In the genomic region with DNA sequence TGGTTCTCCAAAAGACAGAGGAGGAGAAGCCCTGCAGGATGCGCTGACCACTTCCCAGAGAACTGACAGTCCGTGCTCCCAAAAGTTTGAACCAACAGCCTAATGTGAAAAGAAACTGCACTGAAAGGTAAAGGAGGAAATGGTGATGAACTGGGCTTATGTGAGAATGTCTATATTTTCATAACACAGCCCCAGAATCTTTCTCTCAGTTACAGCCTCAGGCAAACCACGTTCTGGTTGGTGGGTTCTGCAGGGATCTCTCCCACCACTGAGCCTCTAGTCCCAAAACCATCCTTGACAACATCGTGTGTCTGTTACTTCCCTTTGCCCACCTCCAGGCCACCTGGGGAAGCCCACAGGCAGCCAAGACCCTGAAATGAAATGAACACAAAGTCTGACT, we compare ENCODE assay signal across 11 cellular contexts. TPM values are rescaled to one million over a fixed set of nuclear protein-coding genes. Genes with fewer than 3 reads are reported as not detected.
A peak's percentile ranks its signal among the peaks of the same experiment; 100 is the strongest.
DNase-seq lines count a peak whose midpoint lies in the region; ATAC-seq and TF ChIP-seq lines count a peak whose summit lies in the region.
"Had no signal": no experiment of that assay in that cellular context is flagged by ENCODE, and none has a peak within 500 bp of the region (broad histone marks: within the 10 kb centered on the region; RNA-seq: fewer than 3 reads in every experiment).

No MANE protein-coding gene starts in this region.

- peak overlapping the region; percentile 47 for H2AK9ac ChIP-seq in IMR-90 (replicated peaks; ENCODE audit: low read depth, low read length, poor library complexity)

- H3K4me1 ChIP-seq in IMR-90 (ENCODE audit: control insufficient read depth, insufficient read depth, low read length) (peaks cover 35% of the 10 kb centered on the region), mesenchymal stem cell (ENCODE audit: control insufficient read depth, insufficient read depth, low read depth, low read length) (peaks cover 27% of the 10 kb centered on the region), colonic mucosa (peaks cover 5% of the 10 kb centered on the region)

- H3K4me3 ChIP-seq in IMR-90 (ENCODE audit: insufficient read depth, low read depth, low read length), result no peak overlapping the region
- no peak overlapping the region for H3K4me3 ChIP-seq in mesenchymal stem cell (ENCODE audit: insufficient read depth in 1 of 2, low read depth in 1 of 2, low read length in 2 of 2)
- no peak overlapping the region for H3K4me3 ChIP-seq in colonic mucosa

- dilution Hi-C loops in IMR-90 (cut with HindIII; ENCODE audit: low sequenced_read_pairs, unreplicated experiment), result no loop called here

- H3K9me3 ChIP-seq in IMR-90 (ENCODE audit: control insufficient read depth, insufficient read depth, low read length), result no peaks in the 10 kb centered on the region
- H3K9me3 ChIP-seq in mesenchymal stem cell (ENCODE audit: control insufficient read depth, low read length), result no peaks in the 10 kb centered on the region
- no peaks in the 10 kb centered on the region for H3K9me3 ChIP-seq in colonic mucosa

- H4K91ac ChIP-seq in IMR-90 (ENCODE audit: insufficient read depth, low read depth, low read length) (no peak overlapping the region), mesenchymal stem cell (ENCODE audit: low read length) (no peak overlapping the region)

- H2AFZ ChIP-seq in IMR-90 (replicated peaks; ENCODE audit: low read length, poor library complexity), result no peak overlapping the region
- no peak overlapping the region for H2AFZ ChIP-seq in mesenchymal stem cell (ENCODE audit: low read depth, low read length)

- peak overlapping the region; percentile 62 for H3K23ac ChIP-seq in IMR-90 (ENCODE audit: low read depth, low read length)
- H3K23ac ChIP-seq in mesenchymal stem cell (ENCODE audit: low read length in 2 of 2), result no peak overlapping the region

- no peak for TF ChIP-seq POLR2A in IMR-90 (IDR thresholded peaks at IDR 0.05; ENCODE audit: low read depth, low read length)

- H3K27ac ChIP-seq in C4-2B (peak overlapping the region; percentile 58), IMR-90 (ENCODE audit: insufficient read depth, low read length) (peak overlapping the region; percentile 39; the same call in 1 of the 2 replicates), mesenchymal stem cell (ENCODE audit: low read length, poor library complexity, severe bottlenecking) (peak overlapping the region; percentile 29), colonic mucosa (no peak overlapping the region)

- H4K20me1 ChIP-seq in IMR-90 (ENCODE audit: insufficient read depth, low read length), result peaks cover 65% of the 10 kb centered on the region

- peak; percentile 43 for ATAC-seq in GM21367 (IDR thresholded peaks at IDR 0.05; ENCODE audit: unreplicated experiment)
- no peak for ATAC-seq in IMR-90 (ENCODE audit: low read depth)
- ATAC-seq: HCT116, natural killer cell had no signal

- peak overlapping the region; percentile 54 for H2BK5ac ChIP-seq in IMR-90 (ENCODE audit: low read depth, low read length, poor library complexity, severe bottlenecking)
- no peak overlapping the region for H2BK5ac ChIP-seq in mesenchymal stem cell (ENCODE audit: low read depth, low read length, poor library complexity, severe bottlenecking)

- H4K5ac ChIP-seq in IMR-90 (ENCODE audit: low read depth, low read length), result no peak overlapping the region

- TSS peak; percentile 96 for BruUV-seq in IMR-90 (replicated peaks; lab: Mats Ljungman, UMichigan)

- H3K4ac ChIP-seq in IMR-90 (ENCODE audit: low read depth, low read length) (no peak overlapping the region), mesenchymal stem cell (ENCODE audit: low read depth in 1 of 2, low read length in 2 of 2) (no peak overlapping the region)

- WGBS in IMR-90 (ENCODE audit: extremely low coverage in 2 of 2, insufficient read length in 1 of 2), 2 experiments, result no CpG with 5 or more reads among the region's 4 CpGs
- 94% methylated on average over 4 of the region's 4 CpGs for WGBS in mesenchymal stem cell

- no peak overlapping the region for H2BK20ac ChIP-seq in IMR-90 (ENCODE audit: low read depth, low read length)

- peaks cover 11% of the 10 kb centered on the region; the same call in 1 of the 2 replicates for H3K9me1 ChIP-seq in IMR-90 (ENCODE audit: insufficient read depth, low read length)

- CTCF ChIA-PET in IMR-90 (lab: Yijun Ruan, JAX), result interaction anchor here (3.5 kb wide), 1 partner anchor 78 kb away, joined by 21 read pairs; no protein-coding TSS in a partner anchor

- DNase-seq in IMR-90 (no peak), mesenchymal stem cell (no peak), NCI-H345 (lab: John Stamatoyannopoulos, UW) (no peak), dermis blood vessel endothelial cell (no peak), colonic mucosa (no peak), kidney glomerular epithelial cell (lab: John Stamatoyannopoulos, UW) (no peak)
- DNase-seq: activated T-cell treated with anti-CD3 and anti-CD28 coated beads, Interleukin-2, amount 50 U/mL, for 1 hour; natural killer cell had no signal

- H3K56ac ChIP-seq in IMR-90 (ENCODE audit: extremely low read depth, insufficient read depth, low read length), result no peak overlapping the region; the same call in 1 of the 2 replicates

- H3K27me3 ChIP-seq in IMR-90 (ENCODE audit: control insufficient read depth, insufficient read depth, low read length) (no peaks in the 10 kb centered on the region), mesenchymal stem cell (ENCODE audit: control insufficient read depth in 1 of 2, insufficient read depth in 1 of 2, low read length in 2 of 2) (no peaks in the 10 kb centered on the region), colonic mucosa (no peaks in the 10 kb centered on the region)

- H3K9ac ChIP-seq in IMR-90 (ENCODE audit: low read depth, low read length) (no peak overlapping the region), mesenchymal stem cell (ENCODE audit: low read length) (peak overlapping the region; percentile 74), colonic mucosa (ENCODE audit: low read depth in 2 of 2, low read length in 2 of 2) (no peak overlapping the region)

- H3K4me2 ChIP-seq in IMR-90 (ENCODE audit: low read depth, low read length) (no peak overlapping the region), mesenchymal stem cell (ENCODE audit: low read length, poor library complexity, severe bottlenecking) (no peak overlapping the region)

- H2BK120ac ChIP-seq in IMR-90 (ENCODE audit: low read depth, low read length), result no peak overlapping the region
- no peak overlapping the region for H2BK120ac ChIP-seq in mesenchymal stem cell (ENCODE audit: low read depth, low read length)

- no peak overlapping the region for H2BK12ac ChIP-seq in mesenchymal stem cell (ENCODE audit: low read length in 2 of 2)

- TF ChIP-seq RAD21 in IMR-90 (IDR thresholded peaks at IDR 0.05; ENCODE audit: low read length), result no peak

- peaks cover 14 to 54% of the 10 kb centered on the region in 2 experiments for H3K79me1 ChIP-seq in IMR-90 (ENCODE audit: low read depth in 1 of 2, low read length in 2 of 2)
- no peaks in the 10 kb centered on the region for H3K79me1 ChIP-seq in mesenchymal stem cell (replicated peaks; ENCODE audit: low read length, poor library complexity, severe bottlenecking)

- no peak overlapping the region for H3K18ac ChIP-seq in IMR-90 (ENCODE audit: low read depth, low read length)
- no peak overlapping the region for H3K18ac ChIP-seq in mesenchymal stem cell (ENCODE audit: low read depth in 1 of 2, low read length in 2 of 2)

- POLR2A ChIA-PET in IMR-90 (lab: Charles Lee; ENCODE audit: unreplicated experiment), result no interaction called here

- TF ChIP-seq CTCF in C4-2B (conservative IDR thresholded peaks at IDR 0.05) (no peak), IMR-90 (conservative IDR thresholded peaks at IDR 0.05; ENCODE audit: low read depth, low read length) (no peak), colonic mucosa (IDR thresholded peaks at IDR 0.05) (no peak)

- in situ Hi-C loops in IMR-90 (cut with MboI; ENCODE audit: low sequenced_read_pairs), result loop anchor here (5.0 kb wide), 1 partner anchor 79 kb away; no protein-coding TSS in a partner anchor

- H2BK15ac ChIP-seq in IMR-90 (ENCODE audit: low read depth, low read length) (no peak overlapping the region), mesenchymal stem cell (ENCODE audit: low read depth, poor library complexity, severe bottlenecking) (no peak overlapping the region)

- H3K36me3 ChIP-seq in IMR-90 (ENCODE audit: control insufficient read depth, insufficient read depth, low read length), result peaks cover 60% of the 10 kb centered on the region
- peaks cover 50 to 69% of the 10 kb centered on the region in 2 experiments for H3K36me3 ChIP-seq in mesenchymal stem cell (ENCODE audit: control insufficient read depth in 1 of 2, insufficient read depth in 2 of 2, low read depth in 1 of 2, low read length in 2 of 2)
- H3K36me3 ChIP-seq in colonic mucosa, result no peaks in the 10 kb centered on the region

- no peak overlapping the region for H4K8ac ChIP-seq in IMR-90 (ENCODE audit: low read depth in 2 of 2, low read length in 2 of 2)
- H4K8ac ChIP-seq in mesenchymal stem cell (ENCODE audit: low read length), result no peak overlapping the region

- H3K14ac ChIP-seq in IMR-90 (replicated peaks; ENCODE audit: low read depth, low read length) (no peak overlapping the region), mesenchymal stem cell (ENCODE audit: low read length in 2 of 2) (no peak overlapping the region)

- H2AK5ac ChIP-seq in IMR-90 (ENCODE audit: low read depth, low read length) (0 out of 2 replicates have a peak overlapping the region, but pooled peaks have one; percentile 8), mesenchymal stem cell (ENCODE audit: low read length, severe bottlenecking) (no peak overlapping the region)

- intact Hi-C loops in IMR-90 (cut with micrococcal nuclease) (no loop called here), colonic mucosa (cut with DNase I) (no loop called here)

TF ChIP-seq in IMR-90, 13 proteins besides CTCF, POLR2A, EP300 and RAD21 (continues in another document):
- no peak for TF ChIP-seq CHD1 (IDR thresholded peaks at IDR 0.05; ENCODE audit: low read depth, low read length)
- no peak for TF ChIP-seq USF2 (IDR thresholded peaks at IDR 0.05; ENCODE audit: low read depth, low read length)
- TF ChIP-seq BHLHE40 (IDR thresholded peaks at IDR 0.05; ENCODE audit: low read depth, low read length), result no peak
- no peak for TF ChIP-seq SMC3 (IDR thresholded peaks at IDR 0.05; ENCODE audit: low read depth, low read length)

RNA-seq across cellular contexts. Expression of gene SPARC, which starts 23.9 kb away (rescaled TPM):
- total RNA-seq in IMR-90 (2012; rRNA removed) (1,186 and 1,450 TPM in 2 replicates), dermis blood vessel endothelial cell (756 and 1,107 TPM in 2 replicates), colonic mucosa (100 to 1,000 TPM; 107 to 258 TPM)
- 4,692 and 5,281 TPM in 2 replicates for polyA plus RNA-seq in IMR-90 (2012; rRNA removed)
- polyA plus RNA-seq in IMR-90 (2012; cell fraction: cytosol; rRNA removed), result 1,755 and 1,772 TPM in 2 replicates
- 949 and 1,641 TPM in 2 replicates for polyA plus RNA-seq in IMR-90 (2012; cell fraction: nucleus; rRNA removed; ENCODE audit: low replicate concordance)
- polyA plus RNA-seq in mesenchymal stem cell (2013, experiment 1 of 2), result 5,201 TPM
- 4,942 TPM for polyA plus RNA-seq in mesenchymal stem cell (2013, experiment 2 of 2)
